Comparison of ENCODE assay signal across 1 cellular context in the genomic region with DNA sequence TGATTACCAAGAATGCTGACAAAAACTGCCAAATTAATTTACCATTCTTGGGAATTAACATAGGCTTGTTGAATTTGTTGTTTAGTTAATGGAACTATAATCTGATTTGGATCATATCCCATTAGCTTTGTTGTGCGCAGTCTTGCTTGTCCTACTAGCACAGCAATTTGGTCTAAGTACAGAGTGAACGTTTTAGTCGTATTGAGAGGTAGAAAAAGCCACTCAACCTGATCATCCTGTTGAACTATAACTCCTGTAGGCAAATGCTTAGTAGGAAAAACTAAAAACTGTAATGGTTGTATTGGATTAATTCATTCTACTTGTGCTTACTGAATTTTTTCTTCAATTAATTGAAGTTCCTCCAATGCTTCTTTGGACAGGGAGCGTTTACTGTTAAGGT. TPM values are rescaled to one million over a fixed set of nuclear protein-coding genes. Genes with fewer than 3 reads are reported as not detected.
"Had no signal": no experiment of that assay in that cellular context is flagged by ENCODE, and none has a peak within 500 bp of the region (broad histone marks: within the 10 kb centered on the region; RNA-seq: fewer than 3 reads in every experiment).

No MANE protein-coding gene starts in this region.

RNA-seq across cellular contexts. Expression of gene DNAH6, which starts 43.1 kb away (rescaled TPM):
- total RNA-seq: LHCN-M2 had no signal
